23 cellular contexts compared by ENCODE assay signal in the genomic region with DNA sequence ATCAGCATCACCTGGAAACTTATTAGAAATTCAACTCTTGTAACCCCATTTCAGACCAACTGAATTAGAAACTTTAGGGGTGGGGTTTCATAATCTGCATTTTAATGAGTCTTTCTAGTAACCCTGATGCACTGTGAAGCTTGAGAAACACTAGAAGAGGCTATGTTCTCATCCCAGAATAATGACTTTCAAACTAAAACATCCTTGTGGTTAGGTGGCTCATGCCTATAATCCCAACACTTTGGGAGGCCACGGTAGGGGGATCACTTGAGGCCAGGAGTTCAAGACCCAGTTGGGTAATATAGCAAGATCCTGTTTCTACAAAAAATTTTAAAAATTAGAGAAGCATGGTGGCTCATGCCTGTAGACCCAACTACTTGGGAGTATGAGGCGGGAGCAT.
"Had no signal": no experiment of that assay in that cellular context is flagged by ENCODE, and none has a peak within 500 bp of the region (broad histone marks: within the 10 kb centered on the region; RNA-seq: fewer than 3 reads in every experiment).

No MANE protein-coding gene starts in this region.

- ATAC-seq: activated naive CD4-positive, alpha-beta T cell treated with anti-CD3 and anti-CD28 coated beads, Interleukin-2, amount 50 U/mL, for 72 hours; activated T-cell treated with anti-CD3 and anti-CD28 coated beads, Interleukin-2, amount 50 U/mL, for 72 hours; esophagus mucosa; right lobe of liver; stimulated activated memory B cell treated with anti-CD40 and anti-IgM and Interleukin-4, amounts not matched to agents 10 μg/mL and 1 μg/mL and 100 μg/mL, for 72 hours; stimulated activated naive CD8-positive, alpha-beta T cell treated with anti-CD3 and anti-CD28 coated beads, Interleukin-15, amount 100 ng/mL, for 72 hours; WTC11 had no signal

- H3K27ac ChIP-seq: neutrophil, ovary, right lobe of liver, upper lobe of left lung, vagina had no signal

- H3K4me3 ChIP-seq: ovary, right lobe of liver, upper lobe of left lung, vagina had no signal

- H3K4me1 ChIP-seq: right lobe of liver, upper lobe of left lung, vagina had no signal

- H3K36me3 ChIP-seq: neutrophil, ovary, right lobe of liver, upper lobe of left lung, vagina had no signal

- H3K27me3 ChIP-seq: neutrophil, ovary, right lobe of liver, upper lobe of left lung, vagina had no signal

- H3K9me3 ChIP-seq: neutrophil, ovary, right lobe of liver, upper lobe of left lung, vagina had no signal

- DNase-seq: activated CD4-positive, alpha-beta T cell treated with anti-CD3 and anti-CD28 coated beads for 1 hour; activated naive CD4-positive, alpha-beta T cell; activated T-cell treated with anti-CD3 and anti-CD28 coated beads for 4 hours; activated T-cell treated with anti-CD3 and anti-CD28 coated beads, Interleukin-2, amount 50 U/mL, for 72 hours; anterior cingulate cortex; endodermal cell; glutamatergic neuron; naive B cell; nephron progenitor cell; ovary; right lobe of liver; small intestine; stimulated activated CD4-positive, alpha-beta T cell treated with anti-CD3 and anti-CD28 coated beads, Interleukin-4, amount 100 ng/mL, for 24 hours; stimulated activated naive CD8-positive, alpha-beta T cell treated with anti-CD3 and anti-CD28 coated beads, Interleukin-15, amount 100 ng/mL, for 72 hours; substantia nigra; T-helper 2 cell; upper lobe of left lung had no signal
